ENCODE assay signal across 35 cellular contexts in genomic region chr3:31055757-31056156, GRCh38.
"Had no signal": no experiment of that assay in that cellular context is flagged by ENCODE, and none has a peak within 500 bp of the region (broad histone marks: within the 10 kb centered on the region; RNA-seq: fewer than 3 reads in every experiment).

No MANE protein-coding gene starts in this region.

- H3K4me1 ChIP-seq: adrenal gland, body of pancreas, esophagus squamous epithelium, gastroesophageal sphincter had no signal

- H3K4me1 Mint-ChIP-seq: activated CD4-positive, alpha-beta T cell treated with anti-CD3 and anti-CD28 coated beads for 36 hours; activated CD4-positive, alpha-beta T cell treated with anti-CD3 and anti-CD28 coated beads, Interleukin-2, amount 10 ng/mL, durations not matched to agents 24 days and 14 days; activated CD8-positive, alpha-beta memory T cell treated with anti-CD3 and anti-CD28 coated beads, Interleukin-2, amount 10 ng/mL, durations not matched to agents 7 days and 5 days; activated naive CD8-positive, alpha-beta T cell treated with anti-CD3 and anti-CD28 coated beads for 36 hours; activated naive CD8-positive, alpha-beta T cell treated with anti-CD3 and anti-CD28 coated beads, Interleukin-2, amount 50 U/mL, for 24 hours; T-helper 17 cell had no signal

- H3K4me3 Mint-ChIP-seq: activated CD4-positive, alpha-beta memory T cell treated with anti-CD3 and anti-CD28 coated beads for 36 hours; activated CD4-positive, alpha-beta T cell treated with anti-CD3 and anti-CD28 coated beads for 36 hours; activated CD4-positive, alpha-beta T cell treated with anti-CD3 and anti-CD28 coated beads, Interleukin-2, amount 10 ng/mL, durations not matched to agents 24 days and 14 days; activated CD8-positive, alpha-beta memory T cell treated with anti-CD3 and anti-CD28 coated beads, Interleukin-2, amount 10 ng/mL, durations not matched to agents 7 days and 5 days; activated CD8-positive, alpha-beta T cell treated with anti-CD3 and anti-CD28 coated beads, Interleukin-2, amount 10 ng/mL, durations not matched to agents 7 days and 5 days; activated naive CD4-positive, alpha-beta T cell treated with anti-CD3 and anti-CD28 coated beads for 36 hours; activated naive CD4-positive, alpha-beta T cell treated with anti-CD3 and anti-CD28 coated beads, Interleukin-2, amount 50 U/mL, for 24 hours; activated naive CD8-positive, alpha-beta T cell treated with anti-CD3 and anti-CD28 coated beads for 36 hours; activated naive CD8-positive, alpha-beta T cell treated with anti-CD3 and anti-CD28 coated beads, Interleukin-2, amount 50 U/mL, for 24 hours; activated T-helper 1 cell treated with anti-CD3 and anti-CD28 coated beads, Interleukin-12 subunit alpha, Interleukin-12 subunit beta, Interleukin-2, Interleukin-4 antibody, amounts not matched to agents 30 ng/mL and 10 ng/mL and 1 ng/mL, durations not matched to agents 14 hours and 24 hours and 36 hours; effector memory CD8-positive, alpha-beta T cell; T-helper 17 cell; T-helper 2 cell treated with Interferon-gamma antibody and Interleukin-4, amounts not matched to agents 5 μg/mL and 100 μg/mL, for 36 hours had no signal

- DNase-seq: activated CD4-positive, alpha-beta memory T cell treated with anti-CD3 and anti-CD28 coated beads for 36 hours; activated CD4-positive, alpha-beta T cell treated with anti-CD3 and anti-CD28 coated beads for 36 hours; activated CD4-positive, alpha-beta T cell treated with anti-CD3 and anti-CD28 coated beads, Interleukin-2, amount 10 ng/mL, durations not matched to agents 24 days and 14 days; activated CD4-positive, CD25-positive, alpha-beta regulatory T cell; activated CD4-positive, CD25-positive, alpha-beta regulatory T cell treated with anti-CD3 and anti-CD28 coated beads, Interleukin-2, amount 50 U/mL, for 72 hours; activated CD8-positive, alpha-beta memory T cell treated with anti-CD3 and anti-CD28 coated beads, Interleukin-2, amount 10 ng/mL, durations not matched to agents 7 days and 5 days; activated CD8-positive, alpha-beta memory T cell treated with anti-CD3 and anti-CD28 coated beads, Interleukin-2, amount 50 U/mL, for 4 hours; activated CD8-positive, alpha-beta T cell treated with anti-CD3 and anti-CD28 coated beads, Interleukin-2, amount 10 ng/mL, durations not matched to agents 7 days and 5 days; activated effector memory CD4-positive, alpha-beta T cell treated with anti-CD3 and anti-CD28 coated beads, Interleukin-2, amount 50 U/mL, for 16 hours; activated naive CD4-positive, alpha-beta T cell treated with anti-CD3 and anti-CD28 coated beads for 36 hours; activated naive CD8-positive, alpha-beta T cell treated with anti-CD3 and anti-CD28 coated beads for 36 hours; activated naive CD8-positive, alpha-beta T cell treated with anti-CD3 and anti-CD28 coated beads, Interleukin-2, amount 50 U/mL, for 24 hours; activated T-cell treated with anti-CD3 and anti-CD28 coated beads, Interleukin-2, amount 50 U/mL, for 1 hour; activated T-cell treated with anti-CD3 and anti-CD28 coated beads, Interleukin-2, amount 50 U/mL, for 48 hours; adrenal gland; amygdala; aorta; body of pancreas; caudate nucleus; cortex of kidney; dermis blood vessel endothelial cell; effector CD4-positive, alpha-beta T cell; effector memory CD8-positive, alpha-beta T cell; esophagus squamous epithelium; foreskin melanocyte; T-helper 1 cell; T-helper 17 cell; T1000; WERI-Rb-1 had no signal

- H3K9me3 ChIP-seq: body of pancreas, esophagus squamous epithelium had no signal

- H3K27me3 Mint-ChIP-seq: activated CD4-positive, alpha-beta memory T cell treated with anti-CD3 and anti-CD28 coated beads for 36 hours; activated CD4-positive, alpha-beta T cell treated with anti-CD3 and anti-CD28 coated beads for 36 hours; activated CD4-positive, alpha-beta T cell treated with anti-CD3 and anti-CD28 coated beads, Interleukin-2, amount 10 ng/mL, durations not matched to agents 24 days and 14 days; activated CD8-positive, alpha-beta memory T cell treated with anti-CD3 and anti-CD28 coated beads, Interleukin-2, amount 10 ng/mL, durations not matched to agents 7 days and 5 days; activated naive CD4-positive, alpha-beta T cell treated with anti-CD3 and anti-CD28 coated beads, Interleukin-2, amount 50 U/mL, for 24 hours; activated naive CD8-positive, alpha-beta T cell treated with anti-CD3 and anti-CD28 coated beads for 36 hours; T-helper 17 cell had no signal

- H3K36me3 ChIP-seq: adrenal gland, esophagus squamous epithelium, gastroesophageal sphincter, WERI-Rb-1 had no signal

- H3K4me3 ChIP-seq: adrenal gland, body of pancreas, esophagus squamous epithelium, gastroesophageal sphincter had no signal

- ATAC-seq: activated CD4-positive, alpha-beta T cell treated with anti-CD3 and anti-CD28 coated beads for 36 hours; activated CD8-positive, alpha-beta memory T cell treated with anti-CD3 and anti-CD28 coated beads, Interleukin-2, amount 10 ng/mL, durations not matched to agents 7 days and 5 days; activated CD8-positive, alpha-beta T cell treated with anti-CD3 and anti-CD28 coated beads, Interleukin-2, amount 10 ng/mL, durations not matched to agents 7 days and 5 days; activated naive CD8-positive, alpha-beta T cell treated with anti-CD3 and anti-CD28 coated beads, Interleukin-2, amount 50 U/mL, for 24 hours; body of pancreas; effector memory CD8-positive, alpha-beta T cell; gastroesophageal sphincter; T-helper 17 cell had no signal

- H3K27ac Mint-ChIP-seq: activated CD4-positive, alpha-beta memory T cell treated with anti-CD3 and anti-CD28 coated beads for 36 hours; activated CD4-positive, alpha-beta T cell treated with anti-CD3 and anti-CD28 coated beads for 36 hours; activated CD4-positive, alpha-beta T cell treated with anti-CD3 and anti-CD28 coated beads, Interleukin-2, amount 10 ng/mL, durations not matched to agents 24 days and 14 days; activated CD8-positive, alpha-beta memory T cell treated with anti-CD3 and anti-CD28 coated beads, Interleukin-2, amount 10 ng/mL, durations not matched to agents 7 days and 5 days; activated CD8-positive, alpha-beta T cell treated with anti-CD3 and anti-CD28 coated beads, Interleukin-2, amount 10 ng/mL, durations not matched to agents 7 days and 5 days; activated naive CD4-positive, alpha-beta T cell treated with anti-CD3 and anti-CD28 coated beads for 36 hours; activated naive CD4-positive, alpha-beta T cell treated with anti-CD3 and anti-CD28 coated beads, Interleukin-2, amount 50 U/mL, for 24 hours; activated naive CD8-positive, alpha-beta T cell treated with anti-CD3 and anti-CD28 coated beads for 36 hours; activated naive CD8-positive, alpha-beta T cell treated with anti-CD3 and anti-CD28 coated beads, Interleukin-2, amount 50 U/mL, for 24 hours; activated T-helper 1 cell treated with anti-CD3 and anti-CD28 coated beads, Interleukin-12 subunit alpha, Interleukin-12 subunit beta, Interleukin-2, Interleukin-4 antibody, amounts not matched to agents 30 ng/mL and 10 ng/mL and 1 ng/mL, durations not matched to agents 14 hours and 24 hours and 36 hours; activated T-helper 2 cell treated with anti-CD3 and anti-CD28 coated beads, Interferon-gamma antibody, Interleukin-2, Interleukin-4, amounts not matched to agents 10 μg/mL and 5 μg/mL and 100 μg/mL, durations not matched to agents 14 hours and 24 hours and 36 hours; effector memory CD8-positive, alpha-beta T cell; T-helper 17 cell; T-helper 2 cell treated with Interferon-gamma antibody and Interleukin-4, amounts not matched to agents 5 μg/mL and 100 μg/mL, for 36 hours had no signal

- H3K27ac ChIP-seq: adrenal gland, body of pancreas, epithelial cell of prostate, esophagus squamous epithelium, gastroesophageal sphincter, WERI-Rb-1 had no signal

- H3K27me3 ChIP-seq: adrenal gland, body of pancreas, esophagus squamous epithelium, gastroesophageal sphincter had no signal
